Comparison of ENCODE assay signal across 8 cellular contexts in the genomic region with DNA sequence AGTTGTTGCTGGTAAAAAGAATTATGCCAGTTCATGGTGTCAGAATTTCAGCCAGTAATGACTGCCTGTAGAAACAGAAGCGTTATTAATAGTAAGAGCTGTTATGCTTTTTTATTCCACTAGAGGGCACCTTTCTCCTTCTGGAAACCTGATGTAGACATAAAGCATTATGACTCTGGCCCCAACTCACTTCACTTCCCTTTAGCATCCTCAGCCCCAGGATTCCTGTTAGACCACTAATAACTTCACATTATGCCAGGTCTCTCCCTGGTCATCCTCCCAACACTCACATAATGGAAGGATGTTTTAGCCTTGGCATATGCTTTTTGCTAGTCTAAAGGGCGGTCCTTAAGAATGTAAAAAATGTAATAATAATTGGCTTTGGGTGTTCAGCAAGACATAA. TPM values are rescaled to one million over a fixed set of nuclear protein-coding genes. Genes with fewer than 3 reads are reported as not detected.
DNase-seq lines count a peak whose midpoint lies in the region; TF ChIP-seq lines count a peak whose summit lies in the region.

No MANE protein-coding gene starts in this region.

- H3K9me3 Mint-ChIP-seq in HFFc6: no peaks in the 10 kb centered on the region

- peaks cover 25% of the 10 kb centered on the region for H3K4me1 Mint-ChIP-seq in HFFc6 (ENCODE audit: low read depth)

- H2BK15ac ChIP-seq in neuronal stem cell (ENCODE audit: low read length): no peak overlapping the region

- TF ChIP-seq POLR2A in NB4 (IDR thresholded peaks at IDR 0.05; ENCODE audit: extremely low read depth, insufficient read length): no peak
- TF ChIP-seq POLR2A in esophagus muscularis mucosa (IDR thresholded peaks at IDR 0.05; ENCODE audit: low read depth): no peak

- H3K4me3 ChIP-seq in A673 (ENCODE audit: low read depth, low read length, poor library complexity, severe bottlenecking) (no peak overlapping the region), NB4 (ENCODE audit: low read depth, low read length) (no peak overlapping the region), esophagus muscularis mucosa (no peak overlapping the region), neuronal stem cell (ENCODE audit: low read length in 2 of 2) (no peak overlapping the region)

- H3K4me3 Mint-ChIP-seq in HFFc6: no peak overlapping the region

- H2BK120ac ChIP-seq in neuronal stem cell (ENCODE audit: low read depth, low read length): no peak overlapping the region

- H3K27me3 ChIP-seq in A673 (replicated peaks; ENCODE audit: insufficient read depth, low read depth, low read length, poor library complexity) (no peaks in the 10 kb centered on the region), esophagus muscularis mucosa (no peaks in the 10 kb centered on the region), neuronal stem cell (ENCODE audit: control insufficient read depth in 3 of 3, insufficient read depth in 3 of 3, low read depth in 1 of 3, low read length in 3 of 3) (no peaks in the 10 kb centered on the region)

- TF ChIP-seq EP300 in esophagus muscularis mucosa (IDR thresholded peaks at IDR 0.05): no peak

- H3K18ac ChIP-seq in neuronal stem cell (ENCODE audit: low read length): no peak overlapping the region

- CTCF ChIA-PET in A673 (lab: Charles Lee): interaction anchor here (0.6 kb wide), 1 partner anchor 279 kb away, joined by 3 read pairs; no protein-coding TSS in a partner anchor

- no peak overlapping the region for H3K14ac ChIP-seq in neuronal stem cell (ENCODE audit: low read length)

- H2AK5ac ChIP-seq in neuronal stem cell (ENCODE audit: low read depth, low read length): no peak overlapping the region

- H3K27me3 Mint-ChIP-seq in HFFc6 (ENCODE audit: insufficient read depth): no peaks in the 10 kb centered on the region; the same call in 1 of the 2 replicates

- no peaks in the 10 kb centered on the region for H3K36me3 ChIP-seq in A673 (ENCODE audit: insufficient read depth, low read length, poor library complexity, severe bottlenecking)
- H3K36me3 ChIP-seq in esophagus muscularis mucosa: no peaks in the 10 kb centered on the region
- H3K36me3 ChIP-seq in neuronal stem cell (replicated peaks in 1 of 2; ENCODE audit: control insufficient read depth in 2 of 2, insufficient read depth in 2 of 2, low read length in 2 of 2): no peaks in the 10 kb centered on the region

- peak; percentile 82 for DNase-seq in A673 (ENCODE audit: low spot score)
- DNase-seq in HFFc6: peak; percentile 67
- DNase-seq in NB4 (ENCODE audit: low read depth): peak; percentile 67
- peak; percentile 66 for DNase-seq in SK-N-DZ (ENCODE audit: low spot score)
- no peak for DNase-seq in esophagus muscularis mucosa (ENCODE audit: extremely low spot score)
- peak; percentile 66 for DNase-seq in neuronal stem cell (ENCODE audit: low spot score)
- DNase-seq in activated CD4-positive, alpha-beta T cell treated with anti-CD3 and anti-CD28 coated beads for 48 hours: no peak

- no peaks in the 10 kb centered on the region for H3K79me1 ChIP-seq in neuronal stem cell (ENCODE audit: low read depth, low read length)

- intact Hi-C loops in A673 (cut with micrococcal nuclease; ENCODE audit: unreplicated experiment) (loop anchor here (2.0 to 10.0 kb wide), 4 partner anchors 162 to 590 kb away; no protein-coding TSS in a partner anchor), esophagus muscularis mucosa (cut with DNase I) (loop anchor here (10.0 kb wide), 1 partner anchor 592 kb away; no protein-coding TSS in a partner anchor)

- H2BK12ac ChIP-seq in neuronal stem cell (ENCODE audit: low read length): no peak overlapping the region

- H3K4me1 ChIP-seq in A673 (ENCODE audit: insufficient read depth, low read length, poor library complexity, severe bottlenecking) (peaks cover 15% of the 10 kb centered on the region), esophagus muscularis mucosa (no peaks in the 10 kb centered on the region), neuronal stem cell (ENCODE audit: control insufficient read depth in 2 of 2, insufficient read depth in 1 of 2, low read depth in 1 of 2, low read length in 2 of 2) (peaks cover 3 to 5% of the 10 kb centered on the region in 2 donors)

- H3K27ac ChIP-seq in A673 (ENCODE audit: low read depth, low read length, poor library complexity, severe bottlenecking): no peak overlapping the region
- H3K27ac ChIP-seq in esophagus muscularis mucosa (replicated peaks in 1 of 4): no peak overlapping the region
- no peak overlapping the region for H3K27ac ChIP-seq in neuronal stem cell (replicated peaks; ENCODE audit: low read length)

- H3K9me3 ChIP-seq in A673 (ENCODE audit: low read depth, low read length, poor library complexity, severe bottlenecking): no peaks in the 10 kb centered on the region
- no peaks in the 10 kb centered on the region for H3K9me3 ChIP-seq in esophagus muscularis mucosa
- H3K9me3 ChIP-seq in neuronal stem cell (replicated peaks in 1 of 2; ENCODE audit: control insufficient read depth in 2 of 2, insufficient read depth in 1 of 2, low read depth in 1 of 2, low read length in 2 of 2): peaks cover 0 to 5% of the 10 kb centered on the region in 2 donors

- 0 out of 2 replicates have a peak, but pooled peaks cover 4% of the 10 kb centered on the region for H3K36me3 Mint-ChIP-seq in HFFc6 (ENCODE audit: low read depth)

- no TSS peak for BruUV-seq in A673 (replicated peaks; lab: Mats Ljungman, UMichigan)

- H4K91ac ChIP-seq in neuronal stem cell (ENCODE audit: low read depth, low read length, poor library complexity): no peak overlapping the region

- H3K23ac ChIP-seq in neuronal stem cell (ENCODE audit: low read depth, low read length, poor library complexity): no peak overlapping the region

- POLR2A ChIA-PET in A673 (lab: Charles Lee; ENCODE audit: low non-redundant PET): no interaction called here

- H4K8ac ChIP-seq in neuronal stem cell (ENCODE audit: low read depth, low read length): no peak overlapping the region

- no peak overlapping the region for H2BK5ac ChIP-seq in neuronal stem cell (ENCODE audit: low read length)

- H2AFZ ChIP-seq in neuronal stem cell (ENCODE audit: low read length): peak overlapping the region; percentile 20

- no peak overlapping the region for H3K27ac Mint-ChIP-seq in HFFc6

- WGBS in esophagus muscularis mucosa: 50% methylated on average over 2 of the region's 2 CpGs
- WGBS in neuronal stem cell (ENCODE audit: extremely low coverage in 2 of 2, insufficient read length in 2 of 2, insufficient replicate concordance in 1 of 2), 2 donors: no CpG with 5 or more reads among the region's 2 CpGs

- H3K4ac ChIP-seq in neuronal stem cell (ENCODE audit: low read length): no peak overlapping the region

- TF ChIP-seq CTCF in A673 (conservative IDR thresholded peaks at IDR 0.05; ENCODE audit: low read depth, low read length): peak; percentile 76
- peak; percentile 74 for TF ChIP-seq CTCF in GM12872 (IDR thresholded peaks at IDR 0.05; ENCODE audit: insufficient read depth, low read depth, low read length)
- TF ChIP-seq CTCF in HFFc6 (IDR thresholded peaks at IDR 0.05): peak; percentile 89
- TF ChIP-seq CTCF in NB4 (IDR thresholded peaks at IDR 0.05; ENCODE audit: low read depth, low read length): peak; percentile 52
- peak; percentile 50 to 75 (median 62) for TF ChIP-seq CTCF in esophagus muscularis mucosa (IDR thresholded peaks at IDR 0.05)

- H3K4me2 ChIP-seq in neuronal stem cell (ENCODE audit: insufficient read depth, low read length, poor library complexity, severe bottlenecking): no peak overlapping the region

- no peak overlapping the region for H3K9ac ChIP-seq in neuronal stem cell (ENCODE audit: low read depth, low read length, poor library complexity)

RNA-seq across cellular contexts. Expression of a gene that starts 34.9 kb away (rescaled TPM):
- total RNA-seq in A673 (2021) (15.3 and 15.6 TPM in 2 replicates), esophagus muscularis mucosa (1 to 10 TPM in 2 of 4 donors, under 1 TPM in 2; 0.84 to 1.7 (median 1.1) TPM)
- total RNA-seq in HFFc6 (2021; fragmentation: NEBNext Ultra II Directional; extraction: Animal tissue kit (Norgen Biotek cat#: 25700)): 1 to 10 TPM; 4.4 to 9.2 (median 7.8) TPM
- polyA plus RNA-seq in SK-N-DZ (2014; cell fraction: cytosol; rRNA removed): 5.0 and 6.3 TPM in 2 replicates
- polyA plus RNA-seq in SK-N-DZ (2014; cell fraction: nucleus; rRNA removed): 5.8 and 8.1 TPM in 2 replicates
- 19.9 TPM for polyA plus RNA-seq in neuronal stem cell (2013, experiment 1 of 2)
- 20.3 TPM for polyA plus RNA-seq in neuronal stem cell (2013, experiment 2 of 2)

RNA-seq across cellular contexts. Expression of a gene that starts 35.0 kb away (rescaled TPM):
- total RNA-seq in A673 (2021) (not detected in 2 replicates), esophagus muscularis mucosa (not detected)
- total RNA-seq in HFFc6 (2021; fragmentation: NEBNext Ultra II Directional; extraction: Animal tissue kit (Norgen Biotek cat#: 25700)): under 1 TPM in 4 of 6 experiments, not detected in 2; 0.24 to 0.41 (median 0.33) TPM
- 0.10 TPM in 1 of 2 replicates, not detected in the other for polyA plus RNA-seq in SK-N-DZ (2014; cell fraction: cytosol; rRNA removed)
- polyA plus RNA-seq in SK-N-DZ (2014; cell fraction: nucleus; rRNA removed): not detected in 2 replicates
- polyA plus RNA-seq in neuronal stem cell (2013, experiment 1 of 2): 0.20 TPM
- polyA plus RNA-seq in neuronal stem cell (2013, experiment 2 of 2): 0.06 TPM

Comparison
In these comparisons a context has a peak if more than half of its experiments do, and no peak if none do; other contexts are left out.
1. DNase-seq: peak in A673 (single experiment), HFFc6 (single experiment), NB4 (single experiment), SK-N-DZ (single experiment) and neuronal stem cell (single experiment); none in esophagus muscularis mucosa (single experiment) and activated CD4-positive, alpha-beta T cell treated with anti-CD3 and anti-CD28 coated beads for 48 hours (single experiment).
2. Peak in every context shown above with its lines, with median percentiles within 50 percentile points of each other: CTCF ChIP-seq.